In the genomic region with DNA sequence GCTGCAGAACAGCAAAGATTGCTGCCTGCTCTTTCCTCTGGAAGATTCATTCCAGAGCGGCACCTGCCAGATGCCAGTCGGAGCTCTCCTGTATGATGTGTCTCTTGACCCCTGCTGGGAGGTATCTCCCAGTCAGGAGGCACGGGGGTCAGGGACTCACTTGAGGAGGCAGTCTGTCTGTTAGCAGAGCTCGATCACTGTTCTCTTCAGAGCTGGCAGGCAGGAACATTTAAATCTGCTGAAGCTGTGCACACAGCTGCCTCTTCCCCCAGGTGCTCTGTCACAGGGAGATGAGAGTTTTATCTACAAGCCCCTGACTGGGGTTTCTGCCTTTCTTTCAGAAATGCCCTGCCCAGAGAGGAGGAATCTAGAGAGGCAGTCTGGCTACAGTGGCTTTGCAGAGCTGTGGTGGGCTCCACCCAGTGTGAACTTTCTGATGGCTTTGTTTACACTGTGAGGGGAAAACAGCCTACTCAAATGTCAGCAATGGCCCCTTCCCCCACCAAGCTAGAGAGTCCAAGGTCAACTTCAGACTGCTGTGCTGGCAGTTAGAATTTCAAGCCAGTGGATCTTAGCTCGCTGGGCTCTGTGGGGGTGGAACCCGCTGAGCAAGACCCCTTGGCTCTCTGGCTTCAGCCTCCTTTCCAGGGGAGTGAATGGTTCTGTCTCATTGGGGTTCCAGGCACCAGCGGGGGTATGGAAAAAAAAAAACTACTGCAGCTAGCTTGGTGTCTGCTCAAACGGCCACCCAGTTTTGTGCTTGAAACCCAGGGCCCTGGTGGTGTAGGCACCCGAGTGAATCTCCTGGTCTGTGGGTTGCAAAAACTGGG, we compare ENCODE assay signal across 1 cellular context.
TF ChIP-seq lines count a peak whose summit lies in the region.
"Not testable (repeated sequence)": the region's sequence is repeated elsewhere in the genome, so short reads cannot be mapped to it uniquely, and the experiment has no call there.

No MANE protein-coding gene starts in this region.

TF ChIP-seq in HepG2, 621 proteins besides CTCF, POLR2A, EP300 and RAD21 (continued from another document and continues in another):
- TF ChIP-seq ZNF546 (CRISPR knock-in tag; conservative IDR thresholded peaks at IDR 0.05) (0 out of 2 replicates have a peak, but pooled peaks have one; percentile 38), SP5 (CRISPR knock-in tag; IDR thresholded peaks at IDR 0.05; ENCODE audit: borderline replicate concordance, low read depth) (peak; percentile 87), HOXA3 (CRISPR knock-in tag; IDR thresholded peaks at IDR 0.05) (peak; percentile 57; the same call in 1 of the 2 replicates), MED1 (CRISPR knock-in tag; IDR thresholded peaks at IDR 0.05) (0 out of 2 replicates have a peak, but pooled peaks have one; percentile 43), PATZ1 (CRISPR knock-in tag; IDR thresholded peaks at IDR 0.05) (peak; percentile 60; the same call in 1 of the 2 replicates), ARID4A (CRISPR knock-in tag; IDR thresholded peaks at IDR 0.05; ENCODE audit: borderline replicate concordance) (peak; percentile 53; the same call in 1 of the 2 replicates), MTF2 (CRISPR knock-in tag; IDR thresholded peaks at IDR 0.05; ENCODE audit: borderline replicate concordance) (0 out of 2 replicates have a peak, but pooled peaks have one; percentile 40), SOX5 (CRISPR knock-in tag; IDR thresholded peaks at IDR 0.05; ENCODE audit: borderline replicate concordance) (peak; percentile 28; the same call in 1 of the 2 replicates), DMAP1 (CRISPR knock-in tag; IDR thresholded peaks at IDR 0.05) (0 out of 2 replicates have a peak, but pooled peaks have one; percentile 23), LCORL (CRISPR knock-in tag; IDR thresholded peaks at IDR 0.05) (peak; percentile 48; the same call in 1 of the 2 replicates), SPEN (CRISPR knock-in tag; IDR thresholded peaks at IDR 0.05; ENCODE audit: low read depth) (peak; percentile 35; the same call in 1 of the 2 replicates), CBX5 (CRISPR knock-in tag; IDR thresholded peaks at IDR 0.05; ENCODE audit: borderline replicate concordance) (peak; percentile 40; the same call in 1 of the 2 replicates), PHF20 (CRISPR knock-in tag; IDR thresholded peaks at IDR 0.05) (peak; percentile 25; the same call in 1 of the 2 replicates), HNF4A (CRISPR knock-in tag; IDR thresholded peaks at IDR 0.05) (peak; percentile 83), NCOA2 (CRISPR knock-in tag; IDR thresholded peaks at IDR 0.05) (peak; percentile 44; the same call in 1 of the 2 replicates), TBX2 (CRISPR knock-in tag; IDR thresholded peaks at IDR 0.05; ENCODE audit: borderline replicate concordance) (peak; percentile 92), ZNF614 (CRISPR knock-in tag; IDR thresholded peaks at IDR 0.05; ENCODE audit: borderline replicate concordance) (peak; percentile 31; the same call in 1 of the 2 replicates), RARA (CRISPR knock-in tag; IDR thresholded peaks at IDR 0.05) (peak; percentile 56), ZNF792 (CRISPR knock-in tag; IDR thresholded peaks at IDR 0.05) (0 out of 2 replicates have a peak, but pooled peaks have one; percentile 49), FOXP1 (IDR thresholded peaks at IDR 0.05) (peak; percentile 30; the same call in 1 of the 2 replicates), FOXP1 (CRISPR knock-in tag; IDR thresholded peaks at IDR 0.05) (peak; percentile 82), ZNF331 (CRISPR knock-in tag; IDR thresholded peaks at IDR 0.05) (peak; percentile 66; the same call in 1 of the 2 replicates), SOX13 (CRISPR knock-in tag; conservative IDR thresholded peaks at IDR 0.05 in 1 of 2, IDR thresholded peaks at IDR 0.05 in 1 of 2) (peak in 1 of 2 experiments; percentile 38; a peak in 1 of 4 replicates), RXRB (CRISPR knock-in tag; IDR thresholded peaks at IDR 0.05; ENCODE audit: borderline replicate concordance) (peak; percentile 50; the same call in 1 of the 2 replicates), FOXJ3 (CRISPR knock-in tag; IDR thresholded peaks at IDR 0.05; ENCODE audit: borderline replicate concordance) (peak; percentile 60; the same call in 1 of the 2 replicates), ZNF891 (CRISPR knock-in tag; IDR thresholded peaks at IDR 0.05) (peak; percentile 54; the same call in 1 of the 2 replicates), TBX3 (IDR thresholded peaks at IDR 0.05; ENCODE audit: borderline replicate concordance) (peak; percentile 64; the same call in 1 of the 2 replicates), ZNF788 (CRISPR knock-in tag; IDR thresholded peaks at IDR 0.05; ENCODE audit: borderline replicate concordance) (peak; percentile 69; the same call in 1 of the 2 replicates), ZNF501 (CRISPR knock-in tag; IDR thresholded peaks at IDR 0.05) (peak; percentile 78), KDM6A (CRISPR knock-in tag; IDR thresholded peaks at IDR 0.05; ENCODE audit: low read depth) (peak; percentile 75), CREM (IDR thresholded peaks at IDR 0.05) (0 out of 2 replicates have a peak, but pooled peaks have one; percentile 27), TOPORS (CRISPR knock-in tag; IDR thresholded peaks at IDR 0.05) (0 out of 2 replicates have a peak, but pooled peaks have one; percentile 64), ZNF234 (CRISPR knock-in tag; conservative IDR thresholded peaks at IDR 0.05) (0 out of 2 replicates have a peak, but pooled peaks have one; percentile 22), NR2F6 (IDR thresholded peaks at IDR 0.05) (peak; percentile 58; the same call in 1 of the 2 replicates), NR2F6 (CRISPR knock-in tag; IDR thresholded peaks at IDR 0.05) (peak; percentile 54; the same call in 1 of the 2 replicates), ZFP90 (CRISPR knock-in tag; IDR thresholded peaks at IDR 0.05; ENCODE audit: borderline replicate concordance) (peak; percentile 74; the same call in 1 of the 2 replicates), ZNF17 (CRISPR knock-in tag; IDR thresholded peaks at IDR 0.05) (0 out of 2 replicates have a peak, but pooled peaks have one; percentile 30), ZBTB20 (CRISPR knock-in tag; IDR thresholded peaks at IDR 0.05; ENCODE audit: borderline replicate concordance, low read depth) (peak; percentile 32; the same call in 1 of the 2 replicates), ZNF552 (CRISPR knock-in tag; IDR thresholded peaks at IDR 0.05; ENCODE audit: borderline replicate concordance) (peak; percentile 25; the same call in 1 of the 2 replicates)
- not testable (repeated sequence) for TF ChIP-seq LCORL (IDR thresholded peaks at IDR 0.05); SOX13 (IDR thresholded peaks at IDR 0.05); CREM (CRISPR knock-in tag; IDR thresholded peaks at IDR 0.05)
- TF ChIP-seq, protein P1, sequence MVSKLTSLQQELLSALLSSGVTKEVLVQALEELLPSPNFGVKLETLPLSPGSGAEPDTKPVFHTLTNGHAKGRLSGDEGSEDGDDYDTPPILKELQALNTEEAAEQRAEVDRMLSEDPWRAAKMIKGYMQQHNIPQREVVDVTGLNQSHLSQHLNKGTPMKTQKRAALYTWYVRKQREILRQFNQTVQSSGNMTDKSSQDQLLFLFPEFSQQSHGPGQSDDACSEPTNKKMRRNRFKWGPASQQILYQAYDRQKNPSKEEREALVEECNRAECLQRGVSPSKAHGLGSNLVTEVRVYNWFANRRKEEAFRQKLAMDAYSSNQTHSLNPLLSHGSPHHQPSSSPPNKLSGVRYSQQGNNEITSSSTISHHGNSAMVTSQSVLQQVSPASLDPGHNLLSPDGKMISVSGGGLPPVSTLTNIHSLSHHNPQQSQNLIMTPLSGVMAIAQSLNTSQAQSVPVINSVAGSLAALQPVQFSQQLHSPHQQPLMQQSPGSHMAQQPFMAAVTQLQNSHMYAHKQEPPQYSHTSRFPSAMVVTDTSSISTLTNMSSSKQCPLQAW (CRISPR knock-in tag; IDR thresholded peaks at IDR 0.05): peak; percentile 46; the same call in 1 of the 2 replicates
- TF ChIP-seq, protein P2, sequence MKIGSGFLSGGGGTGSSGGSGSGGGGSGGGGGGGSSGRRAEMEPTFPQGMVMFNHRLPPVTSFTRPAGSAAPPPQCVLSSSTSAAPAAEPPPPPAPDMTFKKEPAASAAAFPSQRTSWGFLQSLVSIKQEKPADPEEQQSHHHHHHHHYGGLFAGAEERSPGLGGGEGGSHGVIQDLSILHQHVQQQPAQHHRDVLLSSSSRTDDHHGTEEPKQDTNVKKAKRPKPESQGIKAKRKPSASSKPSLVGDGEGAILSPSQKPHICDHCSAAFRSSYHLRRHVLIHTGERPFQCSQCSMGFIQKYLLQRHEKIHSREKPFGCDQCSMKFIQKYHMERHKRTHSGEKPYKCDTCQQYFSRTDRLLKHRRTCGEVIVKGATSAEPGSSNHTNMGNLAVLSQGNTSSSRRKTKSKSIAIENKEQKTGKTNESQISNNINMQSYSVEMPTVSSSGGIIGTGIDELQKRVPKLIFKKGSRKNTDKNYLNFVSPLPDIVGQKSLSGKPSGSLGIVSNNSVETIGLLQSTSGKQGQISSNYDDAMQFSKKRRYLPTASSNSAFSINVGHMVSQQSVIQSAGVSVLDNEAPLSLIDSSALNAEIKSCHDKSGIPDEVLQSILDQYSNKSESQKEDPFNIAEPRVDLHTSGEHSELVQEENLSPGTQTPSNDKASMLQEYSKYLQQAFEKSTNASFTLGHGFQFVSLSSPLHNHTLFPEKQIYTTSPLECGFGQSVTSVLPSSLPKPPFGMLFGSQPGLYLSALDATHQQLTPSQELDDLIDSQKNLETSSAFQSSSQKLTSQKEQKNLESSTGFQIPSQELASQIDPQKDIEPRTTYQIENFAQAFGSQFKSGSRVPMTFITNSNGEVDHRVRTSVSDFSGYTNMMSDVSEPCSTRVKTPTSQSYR (CRISPR knock-in tag; IDR thresholded peaks at IDR 0.05; ENCODE audit: borderline replicate concordance): peak; percentile 98
- TF ChIP-seq, protein P3, sequence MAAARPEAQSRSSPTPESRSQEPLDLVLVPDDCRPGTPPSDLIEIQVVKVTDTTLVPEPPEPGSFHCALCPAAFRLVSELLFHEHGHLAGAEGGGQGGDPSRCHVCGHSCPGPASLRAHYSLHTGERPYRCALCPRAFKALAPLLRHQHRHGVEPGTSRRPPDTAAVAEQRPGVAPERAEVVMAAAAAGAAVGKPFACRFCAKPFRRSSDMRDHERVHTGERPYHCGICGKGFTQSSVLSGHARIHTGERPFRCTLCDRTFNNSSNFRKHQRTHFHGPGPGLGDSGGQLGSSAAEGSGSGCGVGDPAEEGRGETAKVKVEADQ (CRISPR knock-in tag; IDR thresholded peaks at IDR 0.05; ENCODE audit: borderline replicate concordance): 0 out of 2 replicates have a peak, but pooled peaks have one; percentile 32
